ENCODE assay signal across 8 cellular contexts in the genomic region with DNA sequence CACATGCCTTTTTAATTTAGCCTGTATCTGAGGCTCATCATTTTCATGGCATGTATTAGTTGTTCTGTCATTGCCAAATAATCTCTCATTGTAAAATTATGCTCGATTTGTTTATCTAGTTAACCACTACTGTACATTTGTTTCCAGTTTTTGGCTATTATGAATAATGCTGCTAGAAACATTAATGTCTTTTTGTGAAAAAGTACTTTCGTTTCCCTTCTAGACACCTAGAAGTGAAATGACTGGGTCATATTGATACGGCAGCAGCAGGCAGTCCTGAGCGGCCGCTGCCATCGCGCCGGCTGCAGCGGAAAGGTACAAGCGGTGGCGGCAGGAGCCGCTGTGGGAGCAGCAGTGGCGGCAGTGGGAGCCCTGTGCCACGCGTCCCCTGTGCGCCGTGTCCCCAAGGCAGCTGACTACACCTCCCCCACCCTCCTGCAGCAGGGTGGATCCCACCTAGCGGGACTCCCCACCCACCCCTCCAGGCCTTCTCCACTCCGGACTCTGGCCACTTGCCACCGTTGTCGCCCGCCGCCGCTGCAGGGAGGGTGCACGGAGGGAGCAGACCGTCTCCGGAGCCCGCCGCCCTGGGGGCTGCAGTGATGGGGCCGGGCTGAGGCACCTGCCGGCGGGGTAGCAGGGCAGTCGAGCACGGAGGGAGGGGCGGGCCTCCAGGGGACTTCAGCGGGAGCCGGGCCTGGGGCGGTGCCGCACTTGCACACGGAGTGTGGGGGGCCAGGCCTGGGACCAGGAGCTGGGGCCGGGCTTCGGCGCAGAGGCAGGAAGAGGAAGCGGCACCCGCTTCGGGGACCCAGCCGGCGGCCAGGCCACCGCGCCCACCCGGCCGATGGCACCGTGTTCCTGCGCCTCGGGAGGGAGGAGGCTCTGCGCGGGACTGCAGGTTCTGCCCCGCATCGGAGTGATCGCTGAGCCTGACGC.
A peak's percentile ranks its signal among the peaks of the same experiment; 100 is the strongest.
DNase-seq lines count a peak whose midpoint lies in the region; ATAC-seq, FAIRE-seq and TF ChIP-seq lines count a peak whose summit lies in the region.

No MANE protein-coding gene starts in this region.

- POLR2A ChIA-PET in K562 (lab: Yijun Ruan, JAX), result no interaction called here

- H2AFZ ChIP-seq in K562 (ENCODE audit: low read depth, low read length), result peak overlapping the region; percentile 23; the same call in 1 of the 2 replicates

- WGBS in K562 (ENCODE audit: insufficient coverage, low coverage, missing lambda C conversion rate), result 7% methylated on average over 48 of the region's 61 CpGs
- WGBS in spleen, 5 donors, result 1 to 4% (median 2%) methylated on average over 28 to 61 of the region's 61 CpGs

- ATAC-seq in GM18519 (IDR thresholded peaks at IDR 0.05; ENCODE audit: low FRiP score, unreplicated experiment), result peak; percentile 96
- peak; percentile 84 for ATAC-seq in HG02943 (IDR thresholded peaks at IDR 0.05; ENCODE audit: low read depth, unreplicated experiment)
- peak; percentile 83 for ATAC-seq in K562

- in situ Hi-C loops in K562 (cut with MboI), result no loop called here

- H3K27ac ChIP-seq in K562 (ENCODE audit: extremely low read depth, low read depth, low read length) (no peak overlapping the region), spleen (peak overlapping the region in 1 of 8 donors; percentile 24)

- H3K4me3 ChIP-seq in BE2C (ENCODE audit: low read depth, low read length) (peak overlapping the region; percentile 35), K562 (peak overlapping the region; percentile 16; the same call in 1 of the 2 replicates), spleen (peak overlapping the region; percentile 28 to 74 (median 42))

- H3K27me3 ChIP-seq in BE2C (peaks cover 29% of the 10 kb centered on the region), K562 (ENCODE audit: control insufficient read depth in 2 of 2, insufficient read depth in 2 of 2, low read length in 2 of 2) (peaks cover 7 to 17% of the 10 kb centered on the region in 2 experiments; a peak in 3 of 5 replicates), spleen (replicated peaks in 1 of 7) (peaks cover 3 to 32% (median 17%) of the 10 kb centered on the region in 7 donors)

- TF ChIP-seq CTCF in BE2C (IDR thresholded peaks at IDR 0.05; ENCODE audit: low read depth, low read length) (no peak), K562 (IDR thresholded peaks at IDR 0.05 in 2 of 3, conservative IDR thresholded peaks at IDR 0.05 in 1 of 3; ENCODE audit: insufficient read depth in 2 of 3, low read depth in 1 of 3, low read length in 3 of 3) (no peak), spleen (IDR thresholded peaks at IDR 0.05 in 8 of 11, conservative IDR thresholded peaks at IDR 0.05 in 3 of 11) (no peak)

- CTCF ChIA-PET in K562 (lab: Yijun Ruan, JAX; ENCODE audit: low intra/inter-chr PET ratio), result interaction anchor here (0.5 kb wide), 1 partner anchor 204 kb away, joined by 3 read pairs; no protein-coding TSS in a partner anchor

- H3K79me2 ChIP-seq in K562 (ENCODE audit: control insufficient read depth, insufficient read depth, low read length), result no peaks in the 10 kb centered on the region

- no TSS peak for BruUV-seq in K562 (replicated peaks; lab: Mats Ljungman, UMichigan)

- no peak overlapping the region for H3K27ac Mint-ChIP-seq in immature natural killer cell

- FAIRE-seq in K562 (lab: Jason Lieb, UNC), result no peak

- H3K9ac ChIP-seq in K562 (ENCODE audit: insufficient read depth in 1 of 2, low read depth in 2 of 2, low read length in 2 of 2), result no peak overlapping the region; a peak in 1 of 4 replicates

- H3K9me3 ChIP-seq in BE2C (no peaks in the 10 kb centered on the region), K562 (replicated peaks; ENCODE audit: control insufficient read depth, insufficient read depth, low read depth, low read length) (no peaks in the 10 kb centered on the region), spleen (no peaks in the 10 kb centered on the region)

- DNase-seq in BE2C, result peak; percentile 40
- peak; percentile 12 for DNase-seq in NCI-H510A treated with DMSO at 0.1 percent for 48 hours (lab: John Stamatoyannopoulos, UW)
- peak in 1 of 4 experiments; percentile 10 for DNase-seq in K562 (ENCODE audit: extremely low read depth in 1 of 4, low spot score in 3 of 4)
- DNase-seq in immature natural killer cell, result peak in 1 of 3 donors; percentile 1
- peak; percentile 83 for DNase-seq in spleen
- DNase-seq in GDM1 (lab: John Stamatoyannopoulos, UW), result no peak

- no peaks in the 10 kb centered on the region for H4K20me1 ChIP-seq in K562 (replicated peaks; ENCODE audit: control insufficient read depth, insufficient read depth, low read length)

- peak overlapping the region; percentile 15; the same call in 1 of the 2 replicates for H3K4me2 ChIP-seq in K562 (ENCODE audit: insufficient read depth, low read length)

- no peak for TF ChIP-seq EP300 in K562 (IDR thresholded peaks at IDR 0.05; ENCODE audit: low read length)

- intact Hi-C loops in K562 (cut with micrococcal nuclease) (no loop called here), spleen (cut with DNase I; ENCODE audit: low total_unique reads) (no loop called here)

- peak overlapping the region; percentile 49 to 76 (median 64) for H3K4me3 Mint-ChIP-seq in immature natural killer cell

- H3K9me1 ChIP-seq in K562 (ENCODE audit: control insufficient read depth, insufficient read depth, low read length), result no peaks in the 10 kb centered on the region

- peaks cover 0 to 10% (median 2%) of the 10 kb centered on the region in 6 donors for H3K9me3 Mint-ChIP-seq in immature natural killer cell

- TF ChIP-seq RAD21 in K562 (CRISPR knock-in tag; conservative IDR thresholded peaks at IDR 0.05 in 1 of 2, IDR thresholded peaks at IDR 0.05 in 1 of 2), result peak in 1 of 2 experiments; percentile 19; a peak in 1 of 4 replicates

- no peaks in the 10 kb centered on the region for H3K36me3 Mint-ChIP-seq in immature natural killer cell

- H3K27me3 Mint-ChIP-seq in immature natural killer cell (ENCODE audit: low read depth in 3 of 3), result peaks cover 9 to 19% (median 16%) of the 10 kb centered on the region in 3 donors

- peaks cover 4 to 9% of the 10 kb centered on the region in 2 donors for H3K4me1 Mint-ChIP-seq in immature natural killer cell

- H3K4me1 ChIP-seq in BE2C (no peaks in the 10 kb centered on the region), K562 (replicated peaks in 1 of 2; ENCODE audit: control insufficient read depth in 2 of 2, insufficient read depth in 2 of 2, low read length in 2 of 2) (peaks cover 0 to 12% of the 10 kb centered on the region in 2 experiments; a peak in 2 of 5 replicates), spleen (peaks cover 0 to 16% (median 13%) of the 10 kb centered on the region in 6 donors)

- no peaks in the 10 kb centered on the region for H3K36me3 ChIP-seq in BE2C
- H3K36me3 ChIP-seq in K562 (ENCODE audit: control insufficient read depth, insufficient read depth, low read length), result no peaks in the 10 kb centered on the region
- H3K36me3 ChIP-seq in spleen, result no peaks in the 10 kb centered on the region

- TF ChIP-seq POLR2A in K562 (conservative IDR thresholded peaks at IDR 0.05), result no peak
- TF ChIP-seq POLR2A in spleen (IDR thresholded peaks at IDR 0.05), result no peak

TF ChIP-seq in K562, 482 proteins besides CTCF, POLR2A, EP300 and RAD21 (continues in another document):
- TF ChIP-seq RBM34 (IDR thresholded peaks at IDR 0.05; ENCODE audit: borderline replicate concordance, insufficient read depth, low read length) (no peak), ZNF79 (CRISPR knock-in tag; IDR thresholded peaks at IDR 0.05; ENCODE audit: low read depth) (no peak), PTTG1 (tag; IDR thresholded peaks at IDR 0.05; ENCODE audit: low read depth) (no peak), ZBTB8A (IDR thresholded peaks at IDR 0.05; ENCODE audit: partially characterized antibody) (no peak), ZC3H4 (CRISPR knock-in tag; IDR thresholded peaks at IDR 0.05; ENCODE audit: borderline replicate concordance) (no peak)
- TF ChIP-seq, protein P1, sequence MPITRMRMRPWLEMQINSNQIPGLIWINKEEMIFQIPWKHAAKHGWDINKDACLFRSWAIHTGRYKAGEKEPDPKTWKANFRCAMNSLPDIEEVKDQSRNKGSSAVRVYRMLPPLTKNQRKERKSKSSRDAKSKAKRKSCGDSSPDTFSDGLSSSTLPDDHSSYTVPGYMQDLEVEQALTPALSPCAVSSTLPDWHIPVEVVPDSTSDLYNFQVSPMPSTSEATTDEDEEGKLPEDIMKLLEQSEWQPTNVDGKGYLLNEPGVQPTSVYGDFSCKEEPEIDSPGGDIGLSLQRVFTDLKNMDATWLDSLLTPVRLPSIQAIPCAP (CRISPR knock-in tag; IDR thresholded peaks at IDR 0.05; ENCODE audit: borderline replicate concordance), result no peak
- TF ChIP-seq, protein P2, sequence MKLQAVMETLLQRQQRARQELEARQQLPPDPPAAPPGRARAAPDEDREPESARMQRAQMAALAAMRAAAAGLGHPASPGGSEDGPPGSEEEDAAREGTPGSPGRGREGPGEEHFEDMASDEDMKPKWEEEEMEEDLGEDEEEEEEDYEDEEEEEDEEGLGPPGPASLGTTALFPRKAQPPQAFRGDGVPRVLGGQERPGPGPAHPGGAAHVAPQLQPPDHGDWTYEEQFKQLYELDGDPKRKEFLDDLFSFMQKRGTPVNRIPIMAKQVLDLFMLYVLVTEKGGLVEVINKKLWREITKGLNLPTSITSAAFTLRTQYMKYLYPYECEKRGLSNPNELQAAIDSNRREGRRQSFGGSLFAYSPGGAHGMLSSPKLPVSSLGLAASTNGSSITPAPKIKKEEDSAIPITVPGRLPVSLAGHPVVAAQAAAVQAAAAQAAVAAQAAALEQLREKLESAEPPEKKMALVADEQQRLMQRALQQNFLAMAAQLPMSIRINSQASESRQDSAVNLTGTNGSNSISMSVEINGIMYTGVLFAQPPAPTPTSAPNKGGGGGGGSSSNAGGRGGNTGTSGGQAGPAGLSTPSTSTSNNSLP (IDR thresholded peaks at IDR 0.05; ENCODE audit: borderline replicate concordance, low read depth, low read length), result no peak
- TF ChIP-seq, protein P3, sequence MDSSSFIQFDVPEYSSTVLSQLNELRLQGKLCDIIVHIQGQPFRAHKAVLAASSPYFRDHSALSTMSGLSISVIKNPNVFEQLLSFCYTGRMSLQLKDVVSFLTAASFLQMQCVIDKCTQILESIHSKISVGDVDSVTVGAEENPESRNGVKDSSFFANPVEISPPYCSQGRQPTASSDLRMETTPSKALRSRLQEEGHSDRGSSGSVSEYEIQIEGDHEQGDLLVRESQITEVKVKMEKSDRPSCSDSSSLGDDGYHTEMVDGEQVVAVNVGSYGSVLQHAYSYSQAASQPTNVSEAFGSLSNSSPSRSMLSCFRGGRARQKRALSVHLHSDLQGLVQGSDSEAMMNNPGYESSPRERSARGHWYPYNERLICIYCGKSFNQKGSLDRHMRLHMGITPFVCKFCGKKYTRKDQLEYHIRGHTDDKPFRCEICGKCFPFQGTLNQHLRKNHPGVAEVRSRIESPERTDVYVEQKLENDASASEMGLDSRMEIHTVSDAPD (CRISPR knock-in tag; IDR thresholded peaks at IDR 0.05), result no peak
